Comparison of ENCODE assay signal across 27 cellular contexts in genomic region chr2:174183076-174183475, GRCh38.
"Had no signal": no experiment of that assay in that cellular context is flagged by ENCODE, and none has a peak within 500 bp of the region (broad histone marks: within the 10 kb centered on the region; RNA-seq: fewer than 3 reads in every experiment).

No MANE protein-coding gene starts in this region.

- H2AFZ ChIP-seq: neural progenitor cell, parathyroid adenoma had no signal

- H3K36me3 Mint-ChIP-seq: natural killer cell had no signal

- H3K4me3 Mint-ChIP-seq: naive thymus-derived CD4-positive, alpha-beta T cell; natural killer cell; nephron; neural progenitor cell; stimulated activated effector memory CD8-positive, alpha-beta T cell treated with anti-CD3 and anti-CD28 coated beads, Interleukin-12 subunit alpha, Interleukin-12 subunit beta, amount 100 ng/mL, for 72 hours; stimulated activated naive B cell treated with anti-CD40 and anti-IgM and Interleukin-4, amounts not matched to agents 10 μg/mL and 1 μg/mL and 100 μg/mL, for 72 hours; stimulated activated naive CD8-positive, alpha-beta T cell treated with anti-CD3 and anti-CD28 coated beads, Interleukin-15, Interleukin-2, amounts not matched to agents 100 ng/mL and 50 ng/mL, for 24 hours; type B pancreatic cell had no signal

- H3K9me3 ChIP-seq: ovary, psoas muscle, right lobe of liver, stomach, tibial artery, transverse colon, upper lobe of right lung, uterus had no signal

- H3K9me3 Mint-ChIP-seq: naive thymus-derived CD4-positive, alpha-beta T cell; natural killer cell; nephron; neural progenitor cell; stimulated activated effector memory CD8-positive, alpha-beta T cell treated with anti-CD3 and anti-CD28 coated beads, Interleukin-12 subunit alpha, Interleukin-12 subunit beta, amount 100 ng/mL, for 72 hours; stimulated activated naive B cell treated with anti-CD40 and anti-IgM and Interleukin-4, amounts not matched to agents 10 μg/mL and 1 μg/mL and 100 μg/mL, for 72 hours; stimulated activated naive CD8-positive, alpha-beta T cell treated with anti-CD3 and anti-CD28 coated beads, Interleukin-15, Interleukin-2, amounts not matched to agents 100 ng/mL and 50 ng/mL, for 24 hours; type B pancreatic cell had no signal

- DNase-seq: naive thymus-derived CD4-positive, alpha-beta T cell; natural killer cell; occipital lobe; ovary; posterior cingulate gyrus; psoas muscle; right cardiac atrium; right lobe of liver; small intestine; stimulated activated CD4-positive, alpha-beta T cell treated with anti-CD3 and anti-CD28 coated beads, Interleukin-15, amount 100 ng/mL, for 24 hours; stimulated activated CD4-positive, alpha-beta T cell treated with anti-CD3 and anti-CD28 coated beads, Interleukin-2, amount 100 ng/mL, for 24 hours; stimulated activated CD4-positive, alpha-beta T cell treated with anti-CD3 and anti-CD28 coated beads, Interleukin-2, amount 100 ng/mL, for 48 hours; stimulated activated CD4-positive, alpha-beta T cell treated with anti-CD3 and anti-CD28 coated beads, Interleukin-4, amount 100 ng/mL, for 24 hours; stimulated activated naive B cell treated with anti-CD40 and anti-IgM and Interleukin-4, amounts not matched to agents 10 μg/mL and 1 μg/mL and 100 μg/mL, for 72 hours; stimulated activated naive CD4-positive, alpha-beta T cell treated with Interleukin-2 at 50 U/mL for 16 hours; stomach; tibial artery; transverse colon; upper lobe of right lung; uterus had no signal

- H3K27me3 Mint-ChIP-seq: naive thymus-derived CD4-positive, alpha-beta T cell; progenitor cell of endocrine pancreas; stimulated activated naive B cell treated with anti-CD40 and anti-IgM and Interleukin-4, amounts not matched to agents 10 μg/mL and 1 μg/mL and 100 μg/mL, for 72 hours; stimulated activated naive CD8-positive, alpha-beta T cell treated with anti-CD3 and anti-CD28 coated beads, Interleukin-15, Interleukin-2, amounts not matched to agents 100 ng/mL and 50 ng/mL, for 24 hours; type B pancreatic cell had no signal

- H3K36me3 ChIP-seq: neural progenitor cell, ovary, right lobe of liver, tibial artery, transverse colon, upper lobe of right lung, uterus had no signal

- H3K4me2 ChIP-seq: neural progenitor cell had no signal

- H3K27ac ChIP-seq: neural progenitor cell, ovary, parathyroid adenoma, psoas muscle, right lobe of liver, stomach, tibial artery, transverse colon, upper lobe of right lung, uterus had no signal

- H3K9ac ChIP-seq: neural progenitor cell, parathyroid adenoma had no signal

- H3K4me3 ChIP-seq: neural progenitor cell, ovary, psoas muscle, right lobe of liver, stomach, tibial artery, transverse colon, upper lobe of right lung, uterus had no signal

- H3K4me1 ChIP-seq: right lobe of liver, tibial artery, transverse colon, upper lobe of right lung, uterus had no signal

- H3K4me1 Mint-ChIP-seq: nephron had no signal

- H3K27ac Mint-ChIP-seq: naive thymus-derived CD4-positive, alpha-beta T cell; natural killer cell; nephron; neural progenitor cell; progenitor cell of endocrine pancreas; stimulated activated effector memory CD8-positive, alpha-beta T cell treated with anti-CD3 and anti-CD28 coated beads, Interleukin-12 subunit alpha, Interleukin-12 subunit beta, amount 100 ng/mL, for 72 hours; stimulated activated naive B cell treated with anti-CD40 and anti-IgM and Interleukin-4, amounts not matched to agents 10 μg/mL and 1 μg/mL and 100 μg/mL, for 72 hours; stimulated activated naive CD8-positive, alpha-beta T cell treated with anti-CD3 and anti-CD28 coated beads, Interleukin-15, Interleukin-2, amounts not matched to agents 100 ng/mL and 50 ng/mL, for 24 hours; type B pancreatic cell had no signal

- H3K27me3 ChIP-seq: neural progenitor cell, ovary, right lobe of liver, stomach, tibial artery, transverse colon, upper lobe of right lung, uterus had no signal

- ATAC-seq: naive thymus-derived CD4-positive, alpha-beta T cell; natural killer cell; right cardiac atrium; right lobe of liver; stimulated activated effector memory CD8-positive, alpha-beta T cell treated with anti-CD3 and anti-CD28 coated beads, Interleukin-12 subunit alpha, Interleukin-12 subunit beta, amount 100 ng/mL, for 72 hours; stimulated activated naive B cell treated with anti-CD40 and anti-IgM and Interleukin-4, amounts not matched to agents 10 μg/mL and 1 μg/mL and 100 μg/mL, for 72 hours; upper lobe of right lung had no signal
